ENCODE assay signal across 8 cellular contexts in genomic region chr15:66931768-66932633, GRCh38.
DNase-seq lines count a peak whose midpoint lies in the region; ATAC-seq and TF ChIP-seq lines count a peak whose summit lies in the region.

No MANE protein-coding gene starts in this region.

- no peak for TF ChIP-seq CTCF in choroid plexus epithelial cell (conservative IDR thresholded peaks at IDR 0.05; ENCODE audit: low read depth, low read length)
- TF ChIP-seq CTCF in mucosa of descending colon (IDR thresholded peaks at IDR 0.05): no peak

- DNase-seq in LHCN-M2 (ENCODE audit: low read depth): peak; percentile 86
- DNase-seq in choroid plexus epithelial cell (ENCODE audit: low read depth): peak; percentile 77
- DNase-seq in mucosa of descending colon: peak; percentile 78 to 80 (median 78)
- DNase-seq in T-helper 2 cell treated with Interferon-gamma antibody and Interleukin-4, amounts not matched to agents 5 μg/mL and 100 μg/mL, for 36 hours (ENCODE audit: low spot score): no peak
- no peak for DNase-seq in T-helper 9 cell
- no peak for DNase-seq in RKO (ENCODE audit: low spot score)

- peaks cover 10% of the 10 kb centered on the region for H3K27me3 Mint-ChIP-seq in T-helper 2 cell treated with Interferon-gamma antibody and Interleukin-4, amounts not matched to agents 5 μg/mL and 100 μg/mL, for 36 hours (ENCODE audit: low read depth)

- H3K9me3 ChIP-seq in BLaER1 (peaks cover 20% of the 10 kb centered on the region), mucosa of descending colon (no peaks in the 10 kb centered on the region)

- H3K27ac ChIP-seq in BLaER1: no peak overlapping the region

- H3K4me2 ChIP-seq in BLaER1: peak overlapping the region; percentile 47

- H3K4me3 ChIP-seq in BLaER1: no peak overlapping the region
- peak overlapping the region; percentile 15 for H3K4me3 ChIP-seq in choroid plexus epithelial cell (ENCODE audit: low read depth, low read length)
- H3K4me3 ChIP-seq in mucosa of descending colon: no peak overlapping the region

- H4K20me1 ChIP-seq in BLaER1: no peaks in the 10 kb centered on the region

- intact Hi-C loops in mucosa of descending colon (cut with DNase I, micrococcal nuclease): no loop called here

- H3K9ac ChIP-seq in BLaER1: no peak overlapping the region

- H3K4me1 ChIP-seq in BLaER1: peaks cover 35% of the 10 kb centered on the region
- H3K4me1 ChIP-seq in mucosa of descending colon (ENCODE audit: low read depth): peaks cover 18% of the 10 kb centered on the region

- H3K4me1 Mint-ChIP-seq in T-helper 2 cell treated with Interferon-gamma antibody and Interleukin-4, amounts not matched to agents 5 μg/mL and 100 μg/mL, for 36 hours (ENCODE audit: low read depth): peaks cover 3% of the 10 kb centered on the region

- H3K36me3 ChIP-seq in BLaER1 (no peaks in the 10 kb centered on the region), mucosa of descending colon (ENCODE audit: low read depth) (no peaks in the 10 kb centered on the region)

- no peak overlapping the region for H3K4me3 Mint-ChIP-seq in T-helper 2 cell treated with Interferon-gamma antibody and Interleukin-4, amounts not matched to agents 5 μg/mL and 100 μg/mL, for 36 hours

- H3K9me3 Mint-ChIP-seq in T-helper 2 cell treated with Interferon-gamma antibody and Interleukin-4, amounts not matched to agents 5 μg/mL and 100 μg/mL, for 36 hours: peaks cover 23% of the 10 kb centered on the region

- H3K27me3 ChIP-seq in BLaER1: no peaks in the 10 kb centered on the region

- H3K27ac Mint-ChIP-seq in T-helper 2 cell treated with Interferon-gamma antibody and Interleukin-4, amounts not matched to agents 5 μg/mL and 100 μg/mL, for 36 hours: no peak overlapping the region

- no peaks in the 10 kb centered on the region for H3K36me3 Mint-ChIP-seq in T-helper 2 cell treated with Interferon-gamma antibody and Interleukin-4, amounts not matched to agents 5 μg/mL and 100 μg/mL, for 36 hours (ENCODE audit: low read depth)

- ATAC-seq in mucosa of descending colon (peak; percentile 91), HG02884 (IDR thresholded peaks at IDR 0.05; ENCODE audit: unreplicated experiment) (no peak)

Comparison
In these comparisons a context has a peak if more than half of its experiments do, and no peak if none do; other contexts are left out.
1. DNase-seq: peak in LHCN-M2 (single experiment), choroid plexus epithelial cell (single experiment) and mucosa of descending colon (3 of 3); none in T-helper 2 cell treated with Interferon-gamma antibody and Interleukin-4, amounts not matched to agents 5 μg/mL and 100 μg/mL, for 36 hours (single experiment), T-helper 9 cell (single experiment) and RKO (single experiment).